Comparison of ENCODE assay signal across 24 cellular contexts in the genomic region with DNA sequence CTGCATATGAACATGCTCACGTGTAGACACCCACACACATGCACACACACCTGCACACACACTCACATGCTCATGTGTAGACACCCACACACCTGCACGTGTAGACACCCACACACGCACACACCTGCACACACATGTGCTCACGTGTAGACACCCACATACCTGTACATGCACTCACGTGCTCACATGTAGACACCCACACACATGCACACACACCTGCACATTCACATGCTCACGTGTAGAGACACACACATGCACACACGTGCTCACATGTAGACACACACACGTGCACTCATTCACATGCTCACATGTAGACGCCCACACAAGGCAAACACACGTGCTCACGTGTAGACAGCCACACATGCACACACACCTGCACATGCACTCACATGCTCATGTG.
DNase-seq lines count a peak whose midpoint lies in the region; ATAC-seq, FAIRE-seq and TF ChIP-seq lines count a peak whose summit lies in the region.
"Had no signal": no experiment of that assay in that cellular context is flagged by ENCODE, and none has a peak within 500 bp of the region (broad histone marks: within the 10 kb centered on the region; RNA-seq: fewer than 3 reads in every experiment).

No MANE protein-coding gene starts in this region.

- intact Hi-C loops in HepG2 (cut with micrococcal nuclease; ENCODE audit: unreplicated experiment) (no loop called here), right lobe of liver (cut with DNase I) (no loop called here)
- intact Hi-C loops in activated T-helper 1 cell treated with anti-CD3 and anti-CD28 coated beads, Interleukin-12 subunit alpha, Interleukin-12 subunit beta, Interleukin-2, Interleukin-4 antibody, amounts not matched to agents 30 ng/mL and 10 ng/mL and 1 ng/mL, durations not matched to agents 14 hours and 24 hours and 36 hours (cut with micrococcal nuclease) = no loop called here

- peaks cover 3% of the 10 kb centered on the region for H3F3A ChIP-seq in neural cell (ENCODE audit: insufficient read depth, low read length, poor library complexity, severe bottlenecking)

- TF ChIP-seq CTCF in HepG2 (CRISPR knock-in tag; IDR thresholded peaks at IDR 0.05) = no peak
- TF ChIP-seq CTCF in right lobe of liver (IDR thresholded peaks at IDR 0.05) = no peak
- no peak for TF ChIP-seq CTCF in endodermal cell (conservative IDR thresholded peaks at IDR 0.05)
- no peak for TF ChIP-seq CTCF in neural cell (IDR thresholded peaks at IDR 0.05; ENCODE audit: poor library complexity, severe bottlenecking)

- H4K20me1 ChIP-seq in HepG2 (ENCODE audit: insufficient read depth, low read length) (peaks cover 3% of the 10 kb centered on the region; the same call in 1 of the 2 replicates), neural cell (ENCODE audit: insufficient read depth) (no peaks in the 10 kb centered on the region)

- ATAC-seq in HepG2 (no peak), right lobe of liver (no peak), GM18517 (IDR thresholded peaks at IDR 0.05; ENCODE audit: unreplicated experiment) (no peak)
- ATAC-seq: A549 had no signal

- H3K27ac ChIP-seq in HepG2 (ENCODE audit: extremely low read length, insufficient read depth, low read length) = no peak overlapping the region
- no peak overlapping the region for H3K27ac ChIP-seq in right lobe of liver
- no peak overlapping the region for H3K27ac ChIP-seq in endodermal cell (ENCODE audit: low read depth, low read length)
- H3K27ac ChIP-seq in neural cell (ENCODE audit: low read length) = peak overlapping the region; percentile 95
- H3K27ac ChIP-seq: A549 had no signal

- peaks cover 68% of the 10 kb centered on the region for H3K9me3 Mint-ChIP-seq in endodermal cell
- peaks cover 60% of the 10 kb centered on the region for H3K9me3 Mint-ChIP-seq in activated T-helper 1 cell treated with anti-CD3 and anti-CD28 coated beads, Interleukin-12 subunit alpha, Interleukin-12 subunit beta, Interleukin-2, Interleukin-4 antibody, amounts not matched to agents 30 ng/mL and 10 ng/mL and 1 ng/mL, durations not matched to agents 14 hours and 24 hours and 36 hours

- peaks cover 6% of the 10 kb centered on the region for H3K27me3 Mint-ChIP-seq in endodermal cell (ENCODE audit: insufficient read depth)
- peaks cover 2% of the 10 kb centered on the region for H3K27me3 Mint-ChIP-seq in activated T-helper 1 cell treated with anti-CD3 and anti-CD28 coated beads, Interleukin-12 subunit alpha, Interleukin-12 subunit beta, Interleukin-2, Interleukin-4 antibody, amounts not matched to agents 30 ng/mL and 10 ng/mL and 1 ng/mL, durations not matched to agents 14 hours and 24 hours and 36 hours (ENCODE audit: insufficient read depth)
- H3K27me3 Mint-ChIP-seq: B cell had no signal

- H3K36me3 ChIP-seq in HepG2 (replicated peaks in 1 of 2; ENCODE audit: control insufficient read depth in 1 of 2, insufficient read depth in 2 of 2, low read length in 2 of 2) = peaks cover 0 to 1% of the 10 kb centered on the region in 2 experiments; a peak in 1 of 5 replicates
- H3K36me3 ChIP-seq in right lobe of liver = no peaks in the 10 kb centered on the region
- H3K36me3 ChIP-seq in endodermal cell (ENCODE audit: control insufficient read depth, insufficient read depth, low read length) = no peaks in the 10 kb centered on the region
- peaks cover 4% of the 10 kb centered on the region for H3K36me3 ChIP-seq in neural cell (ENCODE audit: insufficient read depth, low read length)

- no peak overlapping the region for H3K27ac Mint-ChIP-seq in endodermal cell
- no peak overlapping the region for H3K27ac Mint-ChIP-seq in activated T-helper 1 cell treated with anti-CD3 and anti-CD28 coated beads, Interleukin-12 subunit alpha, Interleukin-12 subunit beta, Interleukin-2, Interleukin-4 antibody, amounts not matched to agents 30 ng/mL and 10 ng/mL and 1 ng/mL, durations not matched to agents 14 hours and 24 hours and 36 hours
- H3K27ac Mint-ChIP-seq: B cell had no signal

- H2AFZ ChIP-seq in HepG2 (ENCODE audit: low read length) = no peak overlapping the region
- no peak overlapping the region for H2AFZ ChIP-seq in neural cell (ENCODE audit: low read depth, low read length)

- DNase-seq in HepG2 (ENCODE audit: low spot score) (no peak), right lobe of liver (no peak), endodermal cell (no peak), cerebellar nuclear complex (lab: John Stamatoyannopoulos, UW) (no peak), A172 (ENCODE audit: low spot score) (no peak)
- DNase-seq in activated T-helper 1 cell treated with anti-CD3 and anti-CD28 coated beads, Interleukin-12 subunit alpha, Interleukin-12 subunit beta, Interleukin-2, Interleukin-4 antibody, amounts not matched to agents 30 ng/mL and 10 ng/mL and 1 ng/mL, durations not matched to agents 14 hours and 24 hours and 36 hours (ENCODE audit: low spot score) = no peak
- DNase-seq: DMS53, GDM1, KBM-7, MM.1S, NCI-H1048, NCI-H1417 treated with DMSO at 0.1 percent for 48 hours, NCI-H187, NCI-H446, NCI-H526 treated with DMSO at 0.1 percent for 48 hours, Right ventricle myocardium superior had no signal

- CTCF ChIA-PET in HepG2 (lab: Yijun Ruan, JAX; ENCODE audit: low intra/inter-chr PET ratio, low total read pairs) = no interaction called here

- FAIRE-seq in HepG2 (lab: Jason Lieb, UNC) = no peak
- FAIRE-seq: A549, D721Med, GM18507, GM19239 had no signal

- TF ChIP-seq POLR2A in HepG2 (IDR thresholded peaks at IDR 0.05; ENCODE audit: insufficient read depth in 1 of 2, low read depth in 2 of 2, low read length in 2 of 2) (no peak), right lobe of liver (IDR thresholded peaks at IDR 0.05) (no peak)

- no peak overlapping the region for H3K4me3 ChIP-seq in HepG2 (replicated peaks in 1 of 3; ENCODE audit: insufficient read depth in 1 of 3, low read depth in 2 of 3, low read length in 3 of 3)
- H3K4me3 ChIP-seq in right lobe of liver = no peak overlapping the region
- peak overlapping the region; percentile 73 for H3K4me3 ChIP-seq in endodermal cell (ENCODE audit: low read length)
- peak overlapping the region; percentile 48 for H3K4me3 ChIP-seq in neural cell (ENCODE audit: low read length)
- H3K4me3 ChIP-seq: A549 had no signal

- H3K27me3 ChIP-seq in HepG2 (ENCODE audit: control insufficient read depth in 1 of 2, insufficient read depth in 2 of 2, low read length in 2 of 2) (no peaks in the 10 kb centered on the region), right lobe of liver (no peaks in the 10 kb centered on the region), endodermal cell (ENCODE audit: control insufficient read depth, insufficient read depth, low read length, poor library complexity, severe bottlenecking) (no peaks in the 10 kb centered on the region), neural cell (ENCODE audit: insufficient read depth, low read depth, low read length) (no peaks in the 10 kb centered on the region)

- H3K9ac ChIP-seq in HepG2 (ENCODE audit: insufficient read depth, low read depth, low read length) (no peak overlapping the region), endodermal cell (ENCODE audit: extremely low read depth, low read length, poor library complexity, severe bottlenecking) (no peak overlapping the region), neural cell (ENCODE audit: low read length) (peak overlapping the region; percentile 60)

- no peak for TF ChIP-seq EP300 in HepG2 (IDR thresholded peaks at IDR 0.05; ENCODE audit: low read depth in 2 of 2, low read length in 2 of 2)
- no peak for TF ChIP-seq EP300 in HepG2 (CRISPR knock-in tag; IDR thresholded peaks at IDR 0.05; ENCODE audit: borderline replicate concordance)
- TF ChIP-seq EP300 in neural cell (conservative IDR thresholded peaks at IDR 0.05; ENCODE audit: poor library complexity, severe bottlenecking) = no peak

- H3K4me1 Mint-ChIP-seq in endodermal cell = no peaks in the 10 kb centered on the region
- H3K4me1 Mint-ChIP-seq in activated T-helper 1 cell treated with anti-CD3 and anti-CD28 coated beads, Interleukin-12 subunit alpha, Interleukin-12 subunit beta, Interleukin-2, Interleukin-4 antibody, amounts not matched to agents 30 ng/mL and 10 ng/mL and 1 ng/mL, durations not matched to agents 14 hours and 24 hours and 36 hours (ENCODE audit: low read depth) = no peaks in the 10 kb centered on the region
- H3K4me1 Mint-ChIP-seq: B cell, CD14-positive monocyte had no signal

- no peak overlapping the region for H3K4me2 ChIP-seq in HepG2 (ENCODE audit: low read depth, low read length)
- peak overlapping the region; percentile 10 for H3K4me2 ChIP-seq in neural cell (ENCODE audit: low read length)
- H3K4me2 ChIP-seq: A549 had no signal

- POLR2A ChIA-PET in HepG2 (lab: Yijun Ruan, JAX) = no interaction called here

- in situ Hi-C loops in HepG2 (cut with HindIII; ENCODE audit: extremely low pct_ligation_motif_present, low pct_unique_long_range_greater_than_20kb) = no loop called here

- no peak for TF ChIP-seq RAD21 in HepG2 (CRISPR knock-in tag; IDR thresholded peaks at IDR 0.05)
- TF ChIP-seq RAD21 in neural cell (conservative IDR thresholded peaks at IDR 0.05) = no peak

- peaks cover 14% of the 10 kb centered on the region for H3K36me3 Mint-ChIP-seq in endodermal cell (ENCODE audit: low read depth)
- peaks cover 4% of the 10 kb centered on the region for H3K36me3 Mint-ChIP-seq in activated T-helper 1 cell treated with anti-CD3 and anti-CD28 coated beads, Interleukin-12 subunit alpha, Interleukin-12 subunit beta, Interleukin-2, Interleukin-4 antibody, amounts not matched to agents 30 ng/mL and 10 ng/mL and 1 ng/mL, durations not matched to agents 14 hours and 24 hours and 36 hours (ENCODE audit: low read depth)
- H3K36me3 Mint-ChIP-seq: CD14-positive monocyte had no signal

- no peaks in the 10 kb centered on the region for H3K4me1 ChIP-seq in HepG2 (ENCODE audit: insufficient read depth, low read length)
- H3K4me1 ChIP-seq in right lobe of liver = no peaks in the 10 kb centered on the region
- no peaks in the 10 kb centered on the region for H3K4me1 ChIP-seq in endodermal cell (ENCODE audit: control insufficient read depth, insufficient read depth, low read length)
- H3K4me1 ChIP-seq: A549 had no signal

- WGBS in HepG2 (ENCODE audit: low lambda C conversion rate) = 75% methylated on average over 11 of the region's 11 CpGs
- WGBS in right lobe of liver (ENCODE audit: insufficient coverage, low coverage, low lambda C conversion rate, missing lambda C conversion rate) = 75% methylated on average over 10 of the region's 11 CpGs
- 70 to 100% methylated on average over 3 to 11 of the region's 11 CpGs for WGBS in endodermal cell (ENCODE audit: insufficient coverage in 1 of 2, insufficient read length in 1 of 2), 2 experiments

- BruUV-seq in HepG2 (replicated peaks; lab: Mats Ljungman, UMichigan) = no TSS peak

- no peaks in the 10 kb centered on the region for H3K9me2 ChIP-seq in neural cell (ENCODE audit: insufficient read depth, low read length)

- H3K9me3 ChIP-seq in HepG2 (ENCODE audit: low read length) (peaks cover 11% of the 10 kb centered on the region), right lobe of liver (no peaks in the 10 kb centered on the region), endodermal cell (ENCODE audit: control insufficient read depth, low read length) (peaks cover 80% of the 10 kb centered on the region), neural cell (ENCODE audit: low read length) (peaks cover 13% of the 10 kb centered on the region)

- H3K79me2 ChIP-seq in HepG2 (ENCODE audit: insufficient read depth, low read length) = no peaks in the 10 kb centered on the region
- no peaks in the 10 kb centered on the region for H3K79me2 ChIP-seq in neural cell (replicated peaks; ENCODE audit: insufficient read depth, low read length)

- H3K4me3 Mint-ChIP-seq in endodermal cell = no peak overlapping the region
- H3K4me3 Mint-ChIP-seq in activated T-helper 1 cell treated with anti-CD3 and anti-CD28 coated beads, Interleukin-12 subunit alpha, Interleukin-12 subunit beta, Interleukin-2, Interleukin-4 antibody, amounts not matched to agents 30 ng/mL and 10 ng/mL and 1 ng/mL, durations not matched to agents 14 hours and 24 hours and 36 hours = no peak overlapping the region
- H3K4me3 Mint-ChIP-seq: B cell, CD14-positive monocyte had no signal

Comparison
In these comparisons a context has a peak if more than half of its experiments do, and no peak if none do; other contexts are left out.
1. H3K4me3 ChIP-seq: peak in endodermal cell (single experiment) and neural cell (single experiment); none in HepG2 (0 of 3) and right lobe of liver (0 of 3).